In genomic region chr14:68638817-68639517, GRCh38 we compare ENCODE assay signal across 11 cellular contexts.
DNase-seq lines count a peak whose midpoint lies in the region; ATAC-seq, FAIRE-seq and TF ChIP-seq lines count a peak whose summit lies in the region.
"Had no signal": no experiment of that assay in that cellular context is flagged by ENCODE, and none has a peak within 500 bp of the region (broad histone marks: within the 10 kb centered on the region; RNA-seq: fewer than 3 reads in every experiment).

No MANE protein-coding gene starts in this region.

- H3K14ac ChIP-seq in neuronal stem cell (ENCODE audit: low read length) = no peak overlapping the region

- no CpG with 5 or more reads among the region's 6 CpGs for WGBS in neuronal stem cell (ENCODE audit: extremely low coverage in 2 of 2, insufficient read length in 2 of 2, insufficient replicate concordance in 1 of 2), 2 donors
- 58 to 77% (median 73%) methylated on average over 6 of the region's 6 CpGs for WGBS in small intestine, 3 donors

- H3K27me3 ChIP-seq in right atrium auricular region = no peaks in the 10 kb centered on the region
- H3K27me3 ChIP-seq in neuronal stem cell (ENCODE audit: control insufficient read depth in 3 of 3, insufficient read depth in 3 of 3, low read depth in 1 of 3, low read length in 3 of 3) = no peaks in the 10 kb centered on the region
- H3K27me3 ChIP-seq in upper lobe of right lung = no peaks in the 10 kb centered on the region
- H3K27me3 ChIP-seq in small intestine (ENCODE audit: control insufficient read depth in 2 of 2, insufficient read depth in 2 of 2, low read length in 2 of 2) = no peaks in the 10 kb centered on the region
- H3K27me3 ChIP-seq: adrenal gland had no signal

- no peak for FAIRE-seq in small intestine (lab: Jason Lieb, UNC)
- FAIRE-seq: GM18507 had no signal

- peak overlapping the region; percentile 59 for H2BK12ac ChIP-seq in neuronal stem cell (ENCODE audit: low read length)

- no peak overlapping the region for H3K4ac ChIP-seq in neuronal stem cell (ENCODE audit: low read length)

- TF ChIP-seq CTCF in coronary artery (IDR thresholded peaks at IDR 0.05) (no peak), right atrium auricular region (IDR thresholded peaks at IDR 0.05) (no peak), upper lobe of right lung (IDR thresholded peaks at IDR 0.05) (no peak)

- H2AK5ac ChIP-seq in neuronal stem cell (ENCODE audit: low read depth, low read length) = peak overlapping the region; percentile 41

- H3K23ac ChIP-seq in neuronal stem cell (ENCODE audit: low read depth, low read length, poor library complexity) = peak overlapping the region; percentile 38

- peak overlapping the region; percentile 83 for H3K18ac ChIP-seq in neuronal stem cell (ENCODE audit: low read length)

- no peaks in the 10 kb centered on the region for H3K79me1 ChIP-seq in neuronal stem cell (ENCODE audit: low read depth, low read length)

- peaks cover 0 to 8% of the 10 kb centered on the region in 2 donors for H3K9me3 ChIP-seq in right atrium auricular region
- H3K9me3 ChIP-seq in neuronal stem cell (replicated peaks in 1 of 2; ENCODE audit: control insufficient read depth in 2 of 2, insufficient read depth in 1 of 2, low read depth in 1 of 2, low read length in 2 of 2) = peaks cover 12 to 28% of the 10 kb centered on the region in 2 donors
- H3K9me3 ChIP-seq in upper lobe of right lung = peaks cover 12% of the 10 kb centered on the region
- H3K9me3 ChIP-seq in small intestine (ENCODE audit: control insufficient read depth, low read depth) = no peaks in the 10 kb centered on the region

- ATAC-seq in upper lobe of right lung (peak; percentile 20), GM21526 (IDR thresholded peaks at IDR 0.05; ENCODE audit: low FRiP score, unreplicated experiment) (no peak)
- ATAC-seq: CD8-positive, alpha-beta T cell had no signal

- no peak overlapping the region for H4K8ac ChIP-seq in neuronal stem cell (ENCODE audit: low read depth, low read length)

- H3K4me3 ChIP-seq in coronary artery = no peak overlapping the region
- no peak overlapping the region for H3K4me3 ChIP-seq in right atrium auricular region
- no peak overlapping the region for H3K4me3 ChIP-seq in neuronal stem cell (ENCODE audit: low read length in 2 of 2)
- no peak overlapping the region for H3K4me3 ChIP-seq in upper lobe of right lung
- no peak overlapping the region for H3K4me3 ChIP-seq in small intestine (ENCODE audit: low read depth in 1 of 2, low read length in 2 of 2)
- H3K4me3 ChIP-seq: adrenal gland had no signal

- peak overlapping the region; percentile 0 for H2BK15ac ChIP-seq in neuronal stem cell (ENCODE audit: low read length)

- H3K27ac ChIP-seq in coronary artery (peak overlapping the region; percentile 15 to 77), right atrium auricular region (peak overlapping the region; percentile 61 to 67), neuronal stem cell (replicated peaks; ENCODE audit: low read length) (no peak overlapping the region), upper lobe of right lung (peak overlapping the region; percentile 76), small intestine (ENCODE audit: low read depth in 1 of 2, low read length in 1 of 2) (peak overlapping the region in 1 of 2 donors; percentile 69)

- H2AFZ ChIP-seq in neuronal stem cell (ENCODE audit: low read length) = peak overlapping the region; percentile 54

- H3K9ac ChIP-seq in neuronal stem cell (ENCODE audit: low read depth, low read length, poor library complexity) = no peak overlapping the region

- H3K4me1 ChIP-seq in right atrium auricular region = peaks cover 0 to 30% of the 10 kb centered on the region in 2 donors
- H3K4me1 ChIP-seq in neuronal stem cell (ENCODE audit: control insufficient read depth in 2 of 2, insufficient read depth in 1 of 2, low read depth in 1 of 2, low read length in 2 of 2) = peaks cover 17 to 20% of the 10 kb centered on the region in 2 donors
- peaks cover 17% of the 10 kb centered on the region for H3K4me1 ChIP-seq in upper lobe of right lung
- H3K4me1 ChIP-seq in small intestine (ENCODE audit: control insufficient read depth in 2 of 2, insufficient read depth in 1 of 2, low read depth in 1 of 2, low read length in 1 of 2) = peaks cover 0 to 2% of the 10 kb centered on the region in 2 donors

- peak overlapping the region; percentile 38 for H4K91ac ChIP-seq in neuronal stem cell (ENCODE audit: low read depth, low read length, poor library complexity)

- H2BK5ac ChIP-seq in neuronal stem cell (ENCODE audit: low read length) = no peak overlapping the region

- H3K4me2 ChIP-seq in neuronal stem cell (ENCODE audit: insufficient read depth, low read length, poor library complexity, severe bottlenecking) = no peak overlapping the region

- intact Hi-C loops in upper lobe of right lung (cut with DNase I) = no loop called here

- no peaks in the 10 kb centered on the region for H3K36me3 ChIP-seq in right atrium auricular region
- no peaks in the 10 kb centered on the region for H3K36me3 ChIP-seq in neuronal stem cell (replicated peaks in 1 of 2; ENCODE audit: control insufficient read depth in 2 of 2, insufficient read depth in 2 of 2, low read length in 2 of 2)
- H3K36me3 ChIP-seq in upper lobe of right lung = no peaks in the 10 kb centered on the region
- no peaks in the 10 kb centered on the region for H3K36me3 ChIP-seq in small intestine (ENCODE audit: control insufficient read depth in 2 of 2, insufficient read depth in 2 of 2, low read length in 2 of 2)
- H3K36me3 ChIP-seq: adrenal gland had no signal

- peak overlapping the region; percentile 21 for H2BK120ac ChIP-seq in neuronal stem cell (ENCODE audit: low read depth, low read length)

- DNase-seq in coronary artery (ENCODE audit: low spot score) = no peak
- DNase-seq in right atrium auricular region (ENCODE audit: low spot score) = peak; percentile 55
- no peak for DNase-seq in neuronal stem cell (ENCODE audit: low spot score)
- DNase-seq in upper lobe of right lung = peak; percentile 29
- no peak for DNase-seq in NCI-H1417 treated with DMSO at 0.1 percent for 48 hours (lab: John Stamatoyannopoulos, UW)
- DNase-seq in small intestine = no peak
- DNase-seq: GDM1 had no signal

Comparison
In these comparisons a context has a peak if more than half of its experiments do, and no peak if none do; other contexts are left out.
1. DNase-seq: peak in right atrium auricular region (single experiment) and upper lobe of right lung (single experiment); none in coronary artery (single experiment), neuronal stem cell (single experiment), NCI-H1417 treated with DMSO at 0.1 percent for 48 hours (single experiment) and small intestine (single experiment).